In genomic region chr16:66662445-66663194, GRCh38 we compare ENCODE assay signal across 8 cellular contexts. TPM values are rescaled to one million over a fixed set of nuclear protein-coding genes. Genes with fewer than 3 reads are reported as not detected.
DNase-seq lines count a peak whose midpoint lies in the region; ATAC-seq, FAIRE-seq and TF ChIP-seq lines count a peak whose summit lies in the region.

No MANE protein-coding gene starts in this region.

- no peaks in the 10 kb centered on the region for H3K36me3 ChIP-seq in GM23248 (ENCODE audit: low read depth)
- H3K36me3 ChIP-seq in RWPE2 (ENCODE audit: low read depth), result no peaks in the 10 kb centered on the region

- H3K4me3 Mint-ChIP-seq in immature natural killer cell, result no peak overlapping the region

- 59 to 62% methylated on average over 7 of the region's 7 CpGs for WGBS in GM23248 (ENCODE audit: low coverage in 1 of 2, low lambda C conversion rate in 2 of 2, missing lambda C conversion rate in 2 of 2), 2 experiments

- peaks cover 36% of the 10 kb centered on the region for H3F3A ChIP-seq in GM23248 (ENCODE audit: insufficient read depth)

- H3K4me1 Mint-ChIP-seq in immature natural killer cell, result no peaks in the 10 kb centered on the region

- peak overlapping the region; percentile 69 for H3K4me2 ChIP-seq in GM23248 (ENCODE audit: unreplicated experiment)

- no peaks in the 10 kb centered on the region for H3K9me3 Mint-ChIP-seq in immature natural killer cell

- H4K20me1 ChIP-seq in GM23248 (ENCODE audit: insufficient read depth), result no peaks in the 10 kb centered on the region

- peaks cover 0 to 12% (median 6%) of the 10 kb centered on the region in 3 donors for H3K27me3 Mint-ChIP-seq in immature natural killer cell (ENCODE audit: low read depth in 3 of 3)

- H3K36me3 Mint-ChIP-seq in immature natural killer cell, result no peaks in the 10 kb centered on the region

- TF ChIP-seq CTCF in RWPE2 (IDR thresholded peaks at IDR 0.05; ENCODE audit: poor library complexity, severe bottlenecking), result peak; percentile 72
- TF ChIP-seq CTCF in fibroblast of pulmonary artery (IDR thresholded peaks at IDR 0.05; ENCODE audit: low read length, missing control alignments), result peak; percentile 77

- H3K27ac Mint-ChIP-seq in immature natural killer cell, result no peak overlapping the region

- H3K9me3 ChIP-seq in GM23248 (ENCODE audit: low read depth), result no peaks in the 10 kb centered on the region
- no peaks in the 10 kb centered on the region for H3K9me3 ChIP-seq in RWPE2 (ENCODE audit: severe bottlenecking)

- in situ Hi-C loops in GM23248 (cut with MboI), result no loop called here

- peaks cover 14% of the 10 kb centered on the region for H3K79me2 ChIP-seq in GM23248 (ENCODE audit: insufficient read depth)

- H3K9ac ChIP-seq in GM23248, result peak overlapping the region; percentile 77

- H3K4me1 ChIP-seq in GM23248 (ENCODE audit: insufficient read depth), result peaks cover 39% of the 10 kb centered on the region
- peaks cover 18% of the 10 kb centered on the region for H3K4me1 ChIP-seq in RWPE2 (ENCODE audit: insufficient read depth, poor library complexity, severe bottlenecking)

- H3K4me3 ChIP-seq in GM23248 (no peak overlapping the region), RWPE2 (ENCODE audit: severe bottlenecking) (no peak overlapping the region), fibroblast of pulmonary artery (replicated peaks; ENCODE audit: low read depth, low read length) (no peak overlapping the region)

- ATAC-seq in RWPE2 (ENCODE audit: low read depth) (peak; percentile 65), GM21528 (IDR thresholded peaks at IDR 0.05; ENCODE audit: low FRiP score, unreplicated experiment) (no peak)

- no peak for FAIRE-seq in GM19239 (lab: Jason Lieb, UNC)

- peak overlapping the region; percentile 95 for H3K27ac ChIP-seq in GM23248
- H3K27ac ChIP-seq in RWPE2 (ENCODE audit: poor library complexity, severe bottlenecking), result peak overlapping the region; percentile 53

- no peaks in the 10 kb centered on the region for H3K9me2 ChIP-seq in GM23248 (ENCODE audit: insufficient read depth)

- peak; percentile 61 for DNase-seq in GM23248
- no peak for DNase-seq in RWPE2 (ENCODE audit: low spot score)
- DNase-seq in fibroblast of pulmonary artery (ENCODE audit: low read depth), result peak; percentile 60
- DNase-seq in putamen (ENCODE audit: low spot score), result peak; percentile 49
- no peak for DNase-seq in immature natural killer cell
- DNase-seq in GM19239 (ENCODE audit: insufficient read length, low spot score), result no peak
- no peak for DNase-seq in D341Med (ENCODE audit: low spot score)

- H3K27me3 ChIP-seq in GM23248 (replicated peaks; ENCODE audit: insufficient read depth) (no peaks in the 10 kb centered on the region), RWPE2 (ENCODE audit: insufficient read depth, poor library complexity, severe bottlenecking) (no peaks in the 10 kb centered on the region)

- H2AFZ ChIP-seq in GM23248, result 0 out of 2 replicates have a peak overlapping the region, but pooled peaks have one; percentile 15

RNA-seq across cellular contexts. Expression of gene CMTM4, which starts 33.9 kb away (rescaled TPM):
- 19.5 and 21.1 TPM in 2 replicates for total RNA-seq in GM23248 (2014; rRNA removed; shearing (Covaris generic))
- 3.2 and 3.5 TPM in 2 replicates for polyA plus RNA-seq in GM23248 (2016; fragmentation: Nextera tagmentation; extraction: Ambion mirVana)
- polyA plus RNA-seq in immature natural killer cell, result under 1 TPM in 1 of 3 donors, not detected in 2; 0.19 TPM

RNA-seq across cellular contexts. Expression of gene CMTM3, which starts 58.1 kb away (rescaled TPM):
- 21.9 and 32.6 TPM in 2 replicates for total RNA-seq in GM23248 (2014; rRNA removed; shearing (Covaris generic))
- 43.9 and 47.0 TPM in 2 replicates for polyA plus RNA-seq in GM23248 (2016; fragmentation: Nextera tagmentation; extraction: Ambion mirVana)
- 100 to 1,000 TPM in 2 of 3 donors, 10 to 100 TPM in 1; 83.5 to 145 (median 127) TPM for polyA plus RNA-seq in immature natural killer cell

Comparison
In these comparisons a context has a peak if more than half of its experiments do, and no peak if none do; other contexts are left out.
1. DNase-seq: peak in GM23248 (single experiment), fibroblast of pulmonary artery (single experiment) and putamen (single experiment); none in RWPE2 (single experiment), immature natural killer cell (0 of 3), GM19239 (single experiment) and D341Med (single experiment).